Comparison of ENCODE assay signal across 17 cellular contexts in genomic region chr18:45916302-45916701, GRCh38. TPM values are rescaled to one million over a fixed set of nuclear protein-coding genes. Genes with fewer than 3 reads are reported as not detected.
DNase-seq lines count a peak whose midpoint lies in the region; ATAC-seq, FAIRE-seq and TF ChIP-seq lines count a peak whose summit lies in the region.
"Had no signal": no experiment of that assay in that cellular context is flagged by ENCODE, and none has a peak within 500 bp of the region (broad histone marks: within the 10 kb centered on the region; RNA-seq: fewer than 3 reads in every experiment).

No MANE protein-coding gene starts in this region.

- 88% methylated on average over 8 of the region's 8 CpGs for WGBS in mammary epithelial cell (ENCODE audit: low coverage, missing lambda C conversion rate)
- 91 to 97% (median 93%) methylated on average over 8 of the region's 8 CpGs for WGBS in spleen, 5 donors

- dilution Hi-C loops in mammary epithelial cell (cut with HindIII; ENCODE audit: low sequenced_read_pairs): loop anchor here (5.0 to 25.0 kb wide), 3 partner anchors 79 to 229 kb away; no protein-coding TSS in a partner anchor

- no TSS peak for BruUV-seq in mammary epithelial cell (replicated peaks; lab: Mats Ljungman, UMichigan)

- H3K27ac ChIP-seq in mammary epithelial cell (ENCODE audit: insufficient read depth, low read depth, low read length) (no peak overlapping the region), breast epithelium (no peak overlapping the region), Karpas-422 (ENCODE audit: low read length) (no peak overlapping the region), spleen (no peak overlapping the region), kidney (ENCODE audit: low read depth in 2 of 2, low read length in 2 of 2) (no peak overlapping the region)
- H3K27ac ChIP-seq: BLaER1 treated with 17β-estradiol and CSF1 and Interleukin-3, amounts not matched to agents 10 nM and 100 nM; epithelial cell of prostate; left lung; stomach had no signal

- H3K4me1 Mint-ChIP-seq in activated T-helper 1 cell treated with anti-CD3 and anti-CD28 coated beads, Interleukin-12 subunit alpha, Interleukin-12 subunit beta, Interleukin-2, Interleukin-4 antibody, amounts not matched to agents 30 ng/mL and 10 ng/mL and 1 ng/mL, durations not matched to agents 14 hours and 24 hours and 36 hours (ENCODE audit: low read depth): no peaks in the 10 kb centered on the region

- H3K79me2 ChIP-seq in mammary epithelial cell (ENCODE audit: insufficient read depth, low read length): no peaks in the 10 kb centered on the region
- no peaks in the 10 kb centered on the region for H3K79me2 ChIP-seq in Karpas-422 (ENCODE audit: low read length)

- no peak overlapping the region for H3K4me2 ChIP-seq in mammary epithelial cell (ENCODE audit: insufficient read depth, low read depth, low read length)
- H3K4me2 ChIP-seq in Karpas-422 (ENCODE audit: low read depth, low read length, poor library complexity, severe bottlenecking): no peak overlapping the region
- H3K4me2 ChIP-seq: BLaER1 treated with 17β-estradiol and CSF1 and Interleukin-3, amounts not matched to agents 10 nM and 100 nM had no signal

- CTCF ChIA-PET in mammary epithelial cell (lab: Charles Lee; ENCODE audit: low non-redundant PET): no interaction called here

- intact Hi-C loops in mammary epithelial cell (cut with micrococcal nuclease): no loop called here
- intact Hi-C loops in breast epithelium (cut with DNase I; ENCODE audit: low total_unique reads): no loop called here
- intact Hi-C loops in spleen (cut with DNase I; ENCODE audit: low total_unique reads): no loop called here
- intact Hi-C loops in kidney (cut with DNase I): no loop called here
- intact Hi-C loops in activated T-helper 1 cell treated with anti-CD3 and anti-CD28 coated beads, Interleukin-12 subunit alpha, Interleukin-12 subunit beta, Interleukin-2, Interleukin-4 antibody, amounts not matched to agents 30 ng/mL and 10 ng/mL and 1 ng/mL, durations not matched to agents 14 hours and 24 hours and 36 hours (cut with micrococcal nuclease): no loop called here

- no peak overlapping the region for H3K4me3 ChIP-seq in mammary epithelial cell (replicated peaks in 1 of 3; ENCODE audit: insufficient read depth in 1 of 3, low read depth in 2 of 3, low read length in 3 of 3)
- H3K4me3 ChIP-seq in breast epithelium: no peak overlapping the region
- H3K4me3 ChIP-seq in Karpas-422 (ENCODE audit: low read length): no peak overlapping the region
- no peak overlapping the region for H3K4me3 ChIP-seq in spleen
- no peak overlapping the region for H3K4me3 ChIP-seq in kidney (ENCODE audit: low read length in 2 of 2)
- H3K4me3 ChIP-seq: BLaER1 treated with 17β-estradiol and CSF1 and Interleukin-3, amounts not matched to agents 10 nM and 100 nM; left lung; stomach had no signal

- peaks cover 3% of the 10 kb centered on the region for H3K36me3 ChIP-seq in mammary epithelial cell (ENCODE audit: insufficient read depth, low read length)
- H3K36me3 ChIP-seq in breast epithelium: peaks cover 6% of the 10 kb centered on the region
- peaks cover 18% of the 10 kb centered on the region; the same call in 1 of the 2 replicates for H3K36me3 ChIP-seq in Karpas-422 (ENCODE audit: insufficient read depth, low read length)
- peaks cover 11 to 100% (median 76%) of the 10 kb centered on the region in 6 donors for H3K36me3 ChIP-seq in spleen
- peaks cover 46 to 72% of the 10 kb centered on the region in 2 donors for H3K36me3 ChIP-seq in kidney (ENCODE audit: control insufficient read depth in 1 of 2, insufficient read depth in 2 of 2, low read length in 2 of 2)

- no peaks in the 10 kb centered on the region for H3K27me3 ChIP-seq in mammary epithelial cell (ENCODE audit: insufficient read depth, low read length)
- no peaks in the 10 kb centered on the region for H3K27me3 ChIP-seq in breast epithelium
- H3K27me3 ChIP-seq in Karpas-422 (ENCODE audit: low read length): no peaks in the 10 kb centered on the region
- H3K27me3 ChIP-seq in spleen (replicated peaks in 1 of 7): no peaks in the 10 kb centered on the region
- H3K27me3 ChIP-seq: BLaER1 treated with 17β-estradiol and CSF1 and Interleukin-3, amounts not matched to agents 10 nM and 100 nM; left lung; stomach had no signal

- no peak overlapping the region for H3K27ac Mint-ChIP-seq in activated T-helper 1 cell treated with anti-CD3 and anti-CD28 coated beads, Interleukin-12 subunit alpha, Interleukin-12 subunit beta, Interleukin-2, Interleukin-4 antibody, amounts not matched to agents 30 ng/mL and 10 ng/mL and 1 ng/mL, durations not matched to agents 14 hours and 24 hours and 36 hours
- H3K27ac Mint-ChIP-seq: IgD-negative memory B cell had no signal

- in situ Hi-C loops in mammary epithelial cell (cut with MboI; ENCODE audit: low sequenced_read_pairs in 2 of 2): no loop called here

- no peak overlapping the region for H3K9ac ChIP-seq in mammary epithelial cell (ENCODE audit: insufficient read depth, low read length)
- H3K9ac ChIP-seq in Karpas-422 (ENCODE audit: low read length): no peak overlapping the region
- no peak overlapping the region for H3K9ac ChIP-seq in kidney (ENCODE audit: low read length in 2 of 2)
- H3K9ac ChIP-seq: BLaER1 treated with 17β-estradiol and CSF1 and Interleukin-3, amounts not matched to agents 10 nM and 100 nM had no signal

- no peaks in the 10 kb centered on the region for H3K27me3 Mint-ChIP-seq in activated T-helper 1 cell treated with anti-CD3 and anti-CD28 coated beads, Interleukin-12 subunit alpha, Interleukin-12 subunit beta, Interleukin-2, Interleukin-4 antibody, amounts not matched to agents 30 ng/mL and 10 ng/mL and 1 ng/mL, durations not matched to agents 14 hours and 24 hours and 36 hours (ENCODE audit: insufficient read depth)
- H3K27me3 Mint-ChIP-seq: IgD-negative memory B cell, naive B cell had no signal

- H3K9me3 ChIP-seq in mammary epithelial cell (replicated peaks; ENCODE audit: insufficient read depth, low read length) (no peaks in the 10 kb centered on the region), breast epithelium (no peaks in the 10 kb centered on the region), Karpas-422 (ENCODE audit: low read length) (no peaks in the 10 kb centered on the region), spleen (no peaks in the 10 kb centered on the region), kidney (ENCODE audit: control insufficient read depth in 1 of 2, low read length in 2 of 2) (no peaks in the 10 kb centered on the region)
- H3K9me3 ChIP-seq: BLaER1 treated with 17β-estradiol and CSF1 and Interleukin-3, amounts not matched to agents 10 nM and 100 nM; left lung; stomach had no signal

- peaks cover 14% of the 10 kb centered on the region for H3K4me1 ChIP-seq in mammary epithelial cell (ENCODE audit: insufficient read depth, low read length)
- no peaks in the 10 kb centered on the region for H3K4me1 ChIP-seq in breast epithelium
- H3K4me1 ChIP-seq in Karpas-422 (ENCODE audit: low read length): no peaks in the 10 kb centered on the region
- H3K4me1 ChIP-seq in spleen: peaks cover 0 to 14% (median 11%) of the 10 kb centered on the region in 6 donors
- H3K4me1 ChIP-seq in kidney (ENCODE audit: control insufficient read depth in 1 of 2, insufficient read depth in 1 of 2, low read depth in 1 of 2, low read length in 2 of 2): no peaks in the 10 kb centered on the region
- H3K4me1 ChIP-seq: left lung had no signal

- H3K36me3 Mint-ChIP-seq in activated T-helper 1 cell treated with anti-CD3 and anti-CD28 coated beads, Interleukin-12 subunit alpha, Interleukin-12 subunit beta, Interleukin-2, Interleukin-4 antibody, amounts not matched to agents 30 ng/mL and 10 ng/mL and 1 ng/mL, durations not matched to agents 14 hours and 24 hours and 36 hours (ENCODE audit: low read depth): peaks cover 43% of the 10 kb centered on the region

- H2AFZ ChIP-seq in mammary epithelial cell (ENCODE audit: low read depth, low read length): no peak overlapping the region
- no peak overlapping the region for H2AFZ ChIP-seq in Karpas-422 (ENCODE audit: low read length)

- no peak for DNase-seq in mammary epithelial cell
- no peak for DNase-seq in breast epithelium (ENCODE audit: low spot score in 2 of 2)
- peak; percentile 49 for DNase-seq in Karpas-422
- peak; percentile 14 for DNase-seq in activated naive CD4-positive, alpha-beta T cell treated with anti-CD3 and anti-CD28 coated beads, Interleukin-2, amount 50 U/mL, for 16 hours
- DNase-seq in spleen: peak; percentile 44
- no peak for DNase-seq in kidney
- no peak for DNase-seq in activated T-helper 1 cell treated with anti-CD3 and anti-CD28 coated beads, Interleukin-12 subunit alpha, Interleukin-12 subunit beta, Interleukin-2, Interleukin-4 antibody, amounts not matched to agents 30 ng/mL and 10 ng/mL and 1 ng/mL, durations not matched to agents 14 hours and 24 hours and 36 hours (ENCODE audit: low spot score)
- DNase-seq: head of caudate nucleus, left lung, naive B cell, NCI-H187, stomach had no signal

- no peaks in the 10 kb centered on the region for H3K9me3 Mint-ChIP-seq in activated T-helper 1 cell treated with anti-CD3 and anti-CD28 coated beads, Interleukin-12 subunit alpha, Interleukin-12 subunit beta, Interleukin-2, Interleukin-4 antibody, amounts not matched to agents 30 ng/mL and 10 ng/mL and 1 ng/mL, durations not matched to agents 14 hours and 24 hours and 36 hours
- H3K9me3 Mint-ChIP-seq: IgD-negative memory B cell, naive B cell had no signal

- FAIRE-seq in kidney (lab: Jason Lieb, UNC): no peak

- peak; percentile 2 to 14 for TF ChIP-seq CTCF in mammary epithelial cell (conservative IDR thresholded peaks at IDR 0.05 in 1 of 2, IDR thresholded peaks at IDR 0.05 in 1 of 2; ENCODE audit: extremely low read depth in 1 of 2, insufficient read depth in 1 of 2, low read depth in 1 of 2, low read length in 2 of 2)
- no peak for TF ChIP-seq CTCF in breast epithelium (IDR thresholded peaks at IDR 0.05)
- no peak for TF ChIP-seq CTCF in spleen (IDR thresholded peaks at IDR 0.05 in 8 of 11, conservative IDR thresholded peaks at IDR 0.05 in 3 of 11)
- no peak for TF ChIP-seq CTCF in kidney (IDR thresholded peaks at IDR 0.05; ENCODE audit: borderline replicate concordance, extremely low read depth, insufficient read depth)

- TF ChIP-seq POLR2A in breast epithelium (IDR thresholded peaks at IDR 0.05) (no peak), spleen (IDR thresholded peaks at IDR 0.05) (no peak)

- H3K4me3 Mint-ChIP-seq in activated T-helper 1 cell treated with anti-CD3 and anti-CD28 coated beads, Interleukin-12 subunit alpha, Interleukin-12 subunit beta, Interleukin-2, Interleukin-4 antibody, amounts not matched to agents 30 ng/mL and 10 ng/mL and 1 ng/mL, durations not matched to agents 14 hours and 24 hours and 36 hours: no peak overlapping the region
- H3K4me3 Mint-ChIP-seq: IgD-negative memory B cell, naive B cell had no signal

- H3K9me2 ChIP-seq in Karpas-422 (replicated peaks; ENCODE audit: insufficient read depth, low read length): no peaks in the 10 kb centered on the region

- H4K20me1 ChIP-seq in mammary epithelial cell (ENCODE audit: insufficient read depth, low read length): no peaks in the 10 kb centered on the region
- H4K20me1 ChIP-seq in Karpas-422 (ENCODE audit: insufficient read depth, low read depth, low read length): no peaks in the 10 kb centered on the region

- no peak for ATAC-seq in GM21619 (IDR thresholded peaks at IDR 0.05; ENCODE audit: unreplicated experiment)
- ATAC-seq: activated CD4-positive, CD25-positive, alpha-beta regulatory T cell treated with anti-CD3 and anti-CD28 coated beads, Interleukin-2, amount 50 U/mL, for 24 hours; left lung had no signal

RNA-seq across cellular contexts. Expression of gene EPG5, which starts 50.8 kb away (rescaled TPM):
- 10 to 100 TPM; 26.3 to 44.8 TPM for total RNA-seq in mammary epithelial cell
- polyA plus RNA-seq in mammary epithelial cell: 11.6 TPM
- polyA minus RNA-seq in mammary epithelial cell: 43.2 TPM
- 10 to 100 TPM; 38.7 to 64.5 (median 48.8) TPM for total RNA-seq in breast epithelium
- 31.6 and 33.2 TPM in 2 replicates for total RNA-seq in Karpas-422 (2014; rRNA removed; shearing (Covaris generic); ENCODE audit: low replicate concordance)
- 10 to 100 TPM; 38.3 to 67.9 (median 49.0) TPM for total RNA-seq in spleen
- polyA plus RNA-seq in spleen: 1 to 10 TPM; 4.6 to 6.5 (median 5.7) TPM
- total RNA-seq in kidney: 32.5 TPM
- 4.8 TPM for polyA plus RNA-seq in kidney (ENCODE audit: insufficient read depth, low read depth, low replicate concordance)
- 14.3 and 14.6 TPM in 2 replicates for total RNA-seq in activated T-helper 1 cell treated with anti-CD3 and anti-CD28 coated beads, Interleukin-12 subunit alpha, Interleukin-12 subunit beta, Interleukin-2, Interleukin-4 antibody, amounts not matched to agents 30 ng/mL and 10 ng/mL and 1 ng/mL, durations not matched to agents 14 hours and 24 hours and 36 hours

Comparison
In these comparisons a context has a peak if more than half of its experiments do, and no peak if none do; other contexts are left out.
1. CTCF ChIP-seq: peak in mammary epithelial cell (2 of 2); none in breast epithelium (0 of 3), spleen (0 of 11) and kidney (single experiment).
2. DNase-seq: peak in Karpas-422 (single experiment), activated naive CD4-positive, alpha-beta T cell treated with anti-CD3 and anti-CD28 coated beads, Interleukin-2, amount 50 U/mL, for 16 hours (single experiment) and spleen (single experiment); none in mammary epithelial cell (single experiment), breast epithelium (0 of 2), kidney (single experiment) and activated T-helper 1 cell treated with anti-CD3 and anti-CD28 coated beads, Interleukin-12 subunit alpha, Interleukin-12 subunit beta, Interleukin-2, Interleukin-4 antibody, amounts not matched to agents 30 ng/mL and 10 ng/mL and 1 ng/mL, durations not matched to agents 14 hours and 24 hours and 36 hours (single experiment).